Comparison of ENCODE assay signal across 9 cellular contexts in genomic region chrX:46956589-46956988, GRCh38. TPM values are rescaled to one million over a fixed set of nuclear protein-coding genes. Genes with fewer than 3 reads are reported as not detected.
DNase-seq lines count a peak whose midpoint lies in the region; ATAC-seq, FAIRE-seq and TF ChIP-seq lines count a peak whose summit lies in the region.
"Not testable (repeated sequence)": the region's sequence is repeated elsewhere in the genome, so short reads cannot be mapped to it uniquely, and the experiment has no call there.
"Had no signal": no experiment of that assay in that cellular context is flagged by ENCODE, and none has a peak within 500 bp of the region (broad histone marks: within the 10 kb centered on the region; RNA-seq: fewer than 3 reads in every experiment).

No MANE protein-coding gene starts in this region.

- not testable (repeated sequence) for TF ChIP-seq EP300 in K562 (IDR thresholded peaks at IDR 0.05; ENCODE audit: low read length); HepG2 (IDR thresholded peaks at IDR 0.05; ENCODE audit: low read depth in 2 of 2, low read length in 2 of 2); HepG2 (CRISPR knock-in tag; IDR thresholded peaks at IDR 0.05; ENCODE audit: borderline replicate concordance)

- not testable (repeated sequence) for TF ChIP-seq RAD21 in K562 (CRISPR knock-in tag; conservative IDR thresholded peaks at IDR 0.05 in 1 of 2, IDR thresholded peaks at IDR 0.05 in 1 of 2); HepG2 (CRISPR knock-in tag; IDR thresholded peaks at IDR 0.05)

- not testable (repeated sequence) for DNase-seq in K562 (ENCODE audit: extremely low read depth in 1 of 4, low spot score in 3 of 4); HepG2 (ENCODE audit: low spot score); memory B cell (ENCODE audit: low spot score in 2 of 2)

- H3K4me2 ChIP-seq in OCI-LY3 (ENCODE audit: low read length), result peak overlapping the region; percentile 97
- H3K4me2 ChIP-seq in K562 (ENCODE audit: insufficient read depth, low read length); HepG2 (ENCODE audit: low read depth, low read length): not testable (repeated sequence)

- not testable (repeated sequence) for H3K9me3 Mint-ChIP-seq in memory B cell; stimulated activated memory B cell treated with anti-CD40 and anti-IgM and Interleukin-4, amounts not matched to agents 10 μg/mL and 1 μg/mL and 100 μg/mL, for 72 hours

- peaks cover 91% of the 10 kb centered on the region for H3K79me2 ChIP-seq in OCI-LY3 (ENCODE audit: low read length)
- not testable (repeated sequence) for H3K79me2 ChIP-seq in K562 (ENCODE audit: control insufficient read depth, insufficient read depth, low read length)
- H3K79me2 ChIP-seq in HepG2 (ENCODE audit: insufficient read depth, low read length), result peaks cover 43% of the 10 kb centered on the region

- H3K4me1 Mint-ChIP-seq in memory B cell, result peaks cover 43% of the 10 kb centered on the region
- peaks cover 58% of the 10 kb centered on the region for H3K4me1 Mint-ChIP-seq in stimulated activated memory B cell treated with anti-CD40 and anti-IgM and Interleukin-4, amounts not matched to agents 10 μg/mL and 1 μg/mL and 100 μg/mL, for 72 hours

- not testable (repeated sequence) for H3K27me3 ChIP-seq in OCI-LY3 (ENCODE audit: low read depth, low read length); K562 (ENCODE audit: control insufficient read depth in 2 of 2, insufficient read depth in 2 of 2, low read length in 2 of 2); HepG2 (ENCODE audit: control insufficient read depth in 1 of 2, insufficient read depth in 2 of 2, low read length in 2 of 2)

- peak overlapping the region; percentile 51 for H3K4me3 Mint-ChIP-seq in memory B cell
- not testable (repeated sequence) for H3K4me3 Mint-ChIP-seq in stimulated activated memory B cell treated with anti-CD40 and anti-IgM and Interleukin-4, amounts not matched to agents 10 μg/mL and 1 μg/mL and 100 μg/mL, for 72 hours

- TF ChIP-seq CTCF in HEK293 (tag by site-specific recombination; IDR thresholded peaks at IDR 0.05); OCI-LY3 (IDR thresholded peaks at IDR 0.05; ENCODE audit: low read depth, low read length); K562 (IDR thresholded peaks at IDR 0.05 in 2 of 3, conservative IDR thresholded peaks at IDR 0.05 in 1 of 3; ENCODE audit: insufficient read depth in 2 of 3, low read depth in 1 of 3, low read length in 3 of 3); HepG2 (CRISPR knock-in tag; IDR thresholded peaks at IDR 0.05): not testable (repeated sequence)

- not testable (repeated sequence) for H2AFZ ChIP-seq in OCI-LY3 (ENCODE audit: low read depth, low read length); K562 (ENCODE audit: low read depth, low read length); HepG2 (ENCODE audit: low read length)

- in situ Hi-C loops in K562 (cut with MboI); HepG2 (cut with HindIII; ENCODE audit: extremely low pct_ligation_motif_present, low pct_unique_long_range_greater_than_20kb): not testable (repeated sequence)

- not testable (repeated sequence) for BruUV-seq in K562 (replicated peaks; lab: Mats Ljungman, UMichigan); HepG2 (replicated peaks; lab: Mats Ljungman, UMichigan)

- not testable (repeated sequence) for H3K36me3 Mint-ChIP-seq in memory B cell; stimulated activated memory B cell treated with anti-CD40 and anti-IgM and Interleukin-4, amounts not matched to agents 10 μg/mL and 1 μg/mL and 100 μg/mL, for 72 hours

- H3K27ac ChIP-seq in HEK293 (ENCODE audit: extremely low read depth, low read depth, low read length); K562 (ENCODE audit: extremely low read depth, low read depth, low read length); HepG2 (ENCODE audit: extremely low read length, insufficient read depth, low read length): not testable (repeated sequence)
- peak overlapping the region; percentile 100 for H3K27ac ChIP-seq in OCI-LY3 (ENCODE audit: low read length)

- not testable (repeated sequence) for TF ChIP-seq POLR2A in K562 (conservative IDR thresholded peaks at IDR 0.05); HepG2 (IDR thresholded peaks at IDR 0.05; ENCODE audit: insufficient read depth in 1 of 2, low read depth in 2 of 2, low read length in 2 of 2)

- H3K36me3 ChIP-seq in HEK293 (ENCODE audit: control insufficient read depth in 2 of 2, insufficient read depth in 1 of 2, low read length in 2 of 2); OCI-LY3 (replicated peaks; ENCODE audit: low read depth, low read length); K562 (ENCODE audit: control insufficient read depth, insufficient read depth, low read length); HepG2 (replicated peaks in 1 of 2; ENCODE audit: control insufficient read depth in 1 of 2, insufficient read depth in 2 of 2, low read length in 2 of 2): not testable (repeated sequence)

- ATAC-seq in K562; HepG2; memory B cell (ENCODE audit: low read depth); stimulated activated memory B cell treated with anti-CD40 and anti-IgM and Interleukin-4, amounts not matched to agents 10 μg/mL and 1 μg/mL and 100 μg/mL, for 72 hours: not testable (repeated sequence)

- peak overlapping the region; percentile 12; the same call in 1 of the 2 replicates for H3K9ac ChIP-seq in OCI-LY3 (ENCODE audit: low read length)
- H3K9ac ChIP-seq in K562 (ENCODE audit: insufficient read depth in 1 of 2, low read depth in 2 of 2, low read length in 2 of 2); HepG2 (ENCODE audit: insufficient read depth, low read depth, low read length): not testable (repeated sequence)

- POLR2A ChIA-PET in HEK293 (lab: Yijun Ruan, JAX); K562 (lab: Yijun Ruan, JAX); HepG2 (lab: Yijun Ruan, JAX): not testable (repeated sequence)

- WGBS in K562 (ENCODE audit: insufficient coverage, low coverage, missing lambda C conversion rate), result 43% methylated on average over 3 of the region's 4 CpGs
- 93% methylated on average over 4 of the region's 4 CpGs for WGBS in HepG2 (ENCODE audit: low lambda C conversion rate)

- not testable (repeated sequence) for H3K27ac Mint-ChIP-seq in memory B cell
- H3K27ac Mint-ChIP-seq in stimulated activated memory B cell treated with anti-CD40 and anti-IgM and Interleukin-4, amounts not matched to agents 10 μg/mL and 1 μg/mL and 100 μg/mL, for 72 hours, result peak overlapping the region; percentile 69

- H3K27me3 Mint-ChIP-seq in memory B cell; stimulated activated memory B cell treated with anti-CD40 and anti-IgM and Interleukin-4, amounts not matched to agents 10 μg/mL and 1 μg/mL and 100 μg/mL, for 72 hours: not testable (repeated sequence)

- H3K4me1 ChIP-seq in HEK293 (ENCODE audit: control insufficient read depth, insufficient read depth, low read length) (peaks cover 11% of the 10 kb centered on the region; the same call in 1 of the 2 replicates), OCI-LY3 (ENCODE audit: low read length) (peaks cover 97% of the 10 kb centered on the region), HepG2 (ENCODE audit: insufficient read depth, low read length) (peaks cover 65% of the 10 kb centered on the region)
- H3K4me1 ChIP-seq in K562 (replicated peaks in 1 of 2; ENCODE audit: control insufficient read depth in 2 of 2, insufficient read depth in 2 of 2, low read length in 2 of 2), result not testable (repeated sequence)

- FAIRE-seq in K562 (lab: Jason Lieb, UNC); HepG2 (lab: Jason Lieb, UNC): not testable (repeated sequence)

- H4K20me1 ChIP-seq in OCI-LY3 (ENCODE audit: insufficient read depth, low read length); K562 (replicated peaks; ENCODE audit: control insufficient read depth, insufficient read depth, low read length); HepG2 (ENCODE audit: insufficient read depth, low read length): not testable (repeated sequence)

- CTCF ChIA-PET in HEK293 (lab: Yijun Ruan, JAX), result interaction anchor here (1.4 kb wide), 1 partner anchor 21 kb away, joined by 5 read pairs; no protein-coding TSS in a partner anchor
- CTCF ChIA-PET in K562 (lab: Yijun Ruan, JAX; ENCODE audit: low intra/inter-chr PET ratio); HepG2 (lab: Yijun Ruan, JAX; ENCODE audit: low intra/inter-chr PET ratio, low total read pairs): not testable (repeated sequence)

- H3K4me3 ChIP-seq in HEK293 (ENCODE audit: low read depth, low read length); OCI-LY3 (ENCODE audit: low read length); K562; HepG2 (replicated peaks in 1 of 3; ENCODE audit: insufficient read depth in 1 of 3, low read depth in 2 of 3, low read length in 3 of 3): not testable (repeated sequence)

- H3K9me1 ChIP-seq in K562 (ENCODE audit: control insufficient read depth, insufficient read depth, low read length), result not testable (repeated sequence)

- intact Hi-C loops in K562 (cut with micrococcal nuclease); HepG2 (cut with micrococcal nuclease; ENCODE audit: unreplicated experiment): not testable (repeated sequence)

- H3K9me3 ChIP-seq in HEK293 (ENCODE audit: control insufficient read depth, insufficient read depth, low read depth, low read length); OCI-LY3 (ENCODE audit: insufficient read depth, low read length); K562 (replicated peaks; ENCODE audit: control insufficient read depth, insufficient read depth, low read depth, low read length); HepG2 (ENCODE audit: low read length): not testable (repeated sequence)

RNA-seq across cellular contexts. Expression of gene JADE3, which starts 44.4 kb away (rescaled TPM):
- total RNA-seq in K562 (2011; cell fraction: chromatin; rRNA removed; ENCODE audit: low replicate concordance), result 9.0 and 11.0 TPM in 2 replicates
- 1.6 and 1.7 TPM in 2 replicates for total RNA-seq in K562 (2011; cell fraction: nucleolus; rRNA removed)
- total RNA-seq in K562 (2011; cell fraction: nucleoplasm; rRNA removed), result 2.8 and 4.8 TPM in 2 replicates
- total RNA-seq in K562 (2014; rRNA removed) (4.1 and 5.1 TPM in 2 replicates), K562 (2014; rRNA removed; fragmentation: Illumina TruSeq; extraction: Trizol) (7.3 and 8.5 TPM in 2 replicates), K562 (2015; rRNA removed; fragmentation: Illumina TruSeq; extraction: Trizol) (6.3 and 7.0 TPM in 2 replicates), K562 (2021) (9.3 and 10.2 TPM in 2 replicates), HepG2 (2016; rRNA removed; fragmentation: Illumina TruSeq; extraction: Trizol) (7.7 and 16.9 TPM in 2 replicates)
- polyA plus RNA-seq in K562 (2011; rRNA removed) (9.2 and 10.0 TPM in 2 replicates), K562 (2014; fragmentation: Illumina TruSeq; extraction: Trizol) (8.2 and 9.2 TPM in 2 replicates), K562 (2014; fragmentation: Nextera tagmentation; extraction: Ambion mirVana) (1 to 10 TPM; 2.6 to 3.0 TPM), K562 (2014; rRNA removed) (3.6 and 3.8 TPM in 2 replicates), HepG2 (2011; rRNA removed) (7.8 and 8.2 TPM in 2 replicates)
- polyA plus RNA-seq in K562 (2011; cell fraction: cytosol; rRNA removed), result 2.3 and 3.8 TPM in 2 replicates
- 3.6 and 6.8 TPM in 2 replicates for polyA plus RNA-seq in K562 (2011; cell fraction: nucleus; rRNA removed)
- polyA plus RNA-seq in K562 (2012), result 5.6 and 5.9 TPM in 2 replicates
- 8.8 and 12.3 TPM in 2 replicates for polyA minus RNA-seq in K562 (2011; rRNA and poly(A)+ RNA removed)
- polyA minus RNA-seq in K562 (2011; cell fraction: cytosol; rRNA and poly(A)+ RNA removed), result 3.8 and 8.4 TPM in 2 replicates
- polyA minus RNA-seq in K562 (2011; cell fraction: nucleus; rRNA and poly(A)+ RNA removed), result 1.9 and 4.3 TPM in 2 replicates
- total RNA-seq in HepG2 (2016; cell fraction: cytosol; rRNA removed; fragmentation: Illumina TruSeq; extraction: Trizol; ENCODE audit: low read depth), result 1.0 and 1.6 TPM in 2 replicates
- total RNA-seq in HepG2 (2016; cell fraction: insoluble cytoplasmic fraction; rRNA removed; fragmentation: Illumina TruSeq; extraction: Trizol), result 7.4 and 14.6 TPM in 2 replicates
- 4.6 and 5.1 TPM in 2 replicates for total RNA-seq in HepG2 (2016; cell fraction: membrane; rRNA removed; fragmentation: Illumina TruSeq; extraction: Trizol)
- 7.6 and 8.0 TPM in 2 replicates for total RNA-seq in HepG2 (2016; cell fraction: nucleus; rRNA removed; fragmentation: Illumina TruSeq; extraction: Trizol)
- 4.0 and 5.8 TPM in 2 replicates for polyA plus RNA-seq in HepG2 (2011; cell fraction: cytosol; rRNA removed)
- 4.2 and 5.2 TPM in 2 replicates for polyA plus RNA-seq in HepG2 (2011; cell fraction: nucleus; rRNA removed)
- 8.5 and 8.8 TPM in 2 replicates for polyA plus RNA-seq in HepG2 (2012)
- 0.50 and 0.54 TPM in 2 replicates for polyA plus RNA-seq in HepG2 (2016; cell fraction: cytosol; fragmentation: Illumina TruSeq; extraction: Trizol; ENCODE audit: low read depth)
- polyA plus RNA-seq in HepG2 (2016; cell fraction: insoluble cytoplasmic fraction; fragmentation: Illumina TruSeq; extraction: Trizol; ENCODE audit: low read depth), result 14.0 TPM in 2 replicates
- polyA plus RNA-seq in HepG2 (2016; cell fraction: membrane; fragmentation: Illumina TruSeq; extraction: Trizol; ENCODE audit: low read depth), result 2.4 and 2.9 TPM in 2 replicates
- 11.0 and 11.4 TPM in 2 replicates for polyA plus RNA-seq in HepG2 (2016; cell fraction: nucleus; fragmentation: Illumina TruSeq; extraction: Trizol; ENCODE audit: insufficient read depth, low read depth)
- polyA minus RNA-seq in HepG2 (2011; rRNA and poly(A)+ RNA removed; ENCODE audit: low replicate concordance), result 6.2 and 27.6 TPM in 2 replicates
- polyA minus RNA-seq in HepG2 (2011; cell fraction: cytosol; rRNA and poly(A)+ RNA removed), result 6.2 and 7.2 TPM in 2 replicates
- 7.5 and 8.7 TPM in 2 replicates for polyA minus RNA-seq in HepG2 (2011; cell fraction: nucleus; rRNA and poly(A)+ RNA removed)
- total RNA-seq: CD8-positive, alpha-beta T cell had no signal
- polyA plus RNA-seq: CD4-positive, CD25-positive, alpha-beta regulatory T cell; CD8-positive, alpha-beta memory T cell had no signal
